ENCODE assay signal across 9 cellular contexts in the genomic region with DNA sequence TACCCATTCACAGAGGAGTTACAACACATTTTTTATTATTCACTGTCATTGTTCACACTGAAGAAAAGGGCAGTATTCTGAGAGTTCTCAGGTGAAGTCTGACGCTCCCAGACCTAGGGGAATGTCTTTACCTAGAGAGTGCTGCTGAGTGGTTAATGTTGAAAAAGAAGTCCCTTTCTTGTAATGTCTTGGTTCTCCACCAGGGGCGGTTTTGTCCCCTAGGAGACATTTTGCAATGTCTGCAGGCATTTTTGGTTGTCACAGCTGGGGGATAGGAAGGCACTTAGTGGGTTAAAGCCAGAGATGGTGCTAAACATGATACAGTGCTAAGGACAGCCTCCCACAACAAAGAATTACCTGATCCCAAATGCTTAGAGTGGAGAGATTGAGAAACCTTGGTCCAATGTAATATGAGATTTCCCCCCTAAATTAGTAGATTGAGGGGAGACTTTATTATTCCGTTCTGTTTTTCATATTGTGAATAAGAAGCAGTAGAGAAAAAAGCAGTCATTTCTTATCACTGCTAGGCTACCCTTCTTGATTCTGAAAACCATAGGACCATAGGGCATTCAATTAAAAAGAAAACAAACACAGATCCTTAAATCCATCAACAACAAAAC. TPM values are rescaled to one million over a fixed set of nuclear protein-coding genes. Genes with fewer than 3 reads are reported as not detected.
DNase-seq lines count a peak whose midpoint lies in the region; ATAC-seq and TF ChIP-seq lines count a peak whose summit lies in the region.
"Had no signal": no experiment of that assay in that cellular context is flagged by ENCODE, and none has a peak within 500 bp of the region (broad histone marks: within the 10 kb centered on the region; RNA-seq: fewer than 3 reads in every experiment).

No MANE protein-coding gene starts in this region.

- ATAC-seq in right cardiac atrium, result no peak
- ATAC-seq in thoracic aorta (ENCODE audit: insufficient number of reproducible peaks, low FRiP score, low read depth), result no peak
- no peak for ATAC-seq in HG03442 (IDR thresholded peaks at IDR 0.05; ENCODE audit: unreplicated experiment)

- no peaks in the 10 kb centered on the region for H3K9me2 ChIP-seq in OCI-LY7 (ENCODE audit: insufficient read depth, low read length)

- no peak overlapping the region for H2AFZ ChIP-seq in OCI-LY7 (ENCODE audit: low read length)

- CTCF ChIA-PET in OCI-LY7 (lab: Charles Lee; ENCODE audit: unreplicated experiment), result no interaction called here

- intact Hi-C loops in left ventricle myocardium inferior (cut with micrococcal nuclease), result no loop called here
- intact Hi-C loops in right cardiac atrium (cut with DNase I), result no loop called here
- intact Hi-C loops in OCI-LY7 (cut with micrococcal nuclease; ENCODE audit: unreplicated experiment), result no loop called here

- DNase-seq in left ventricle myocardium inferior (no peak), right cardiac atrium (no peak), OCI-LY7 (ENCODE audit: low spot score) (peak; percentile 57), epithelial cell of proximal tubule (ENCODE audit: low read depth) (no peak), thoracic aorta (ENCODE audit: low spot score) (no peak), NCI-H1105 (lab: John Stamatoyannopoulos, UW) (no peak), mesenteric fat pad (ENCODE audit: low spot score) (no peak)

- POLR2A ChIA-PET in OCI-LY7 (lab: Charles Lee), result interaction anchor here (0.6 kb wide), 1 partner anchor 334 kb away, joined by 3 read pairs; no protein-coding TSS in a partner anchor

- H3K27me3 ChIP-seq in left ventricle myocardium inferior (ENCODE audit: low read depth), result no peaks in the 10 kb centered on the region
- H3K27me3 ChIP-seq in right cardiac atrium (ENCODE audit: control insufficient read depth, insufficient read depth), result no peaks in the 10 kb centered on the region
- H3K27me3 ChIP-seq in thoracic aorta (replicated peaks; ENCODE audit: insufficient read depth), result no peaks in the 10 kb centered on the region

- peaks cover 2% of the 10 kb centered on the region for H3K36me3 ChIP-seq in left ventricle myocardium inferior
- H3K36me3 ChIP-seq in OCI-LY7 (ENCODE audit: insufficient read depth, low read length), result no peaks in the 10 kb centered on the region
- no peaks in the 10 kb centered on the region for H3K36me3 ChIP-seq in thoracic aorta

- H3K4me3 ChIP-seq in left ventricle myocardium inferior, result no peak overlapping the region
- no peak overlapping the region for H3K4me3 ChIP-seq in right cardiac atrium (ENCODE audit: low read length)
- no peak overlapping the region for H3K4me3 ChIP-seq in OCI-LY7 (ENCODE audit: low read depth, low read length, poor library complexity, severe bottlenecking)
- H3K4me3 ChIP-seq in epithelial cell of proximal tubule (ENCODE audit: low read depth, low read length), result no peak overlapping the region
- no peak overlapping the region for H3K4me3 ChIP-seq in thoracic aorta
- H3K4me3 ChIP-seq: skin epidermis had no signal

- H3K4me1 ChIP-seq in left ventricle myocardium inferior, result peaks cover 33% of the 10 kb centered on the region
- peaks cover 1% of the 10 kb centered on the region for H3K4me1 ChIP-seq in right cardiac atrium (ENCODE audit: control insufficient read depth, insufficient read depth, low read length)
- no peaks in the 10 kb centered on the region for H3K4me1 ChIP-seq in OCI-LY7 (ENCODE audit: insufficient read depth, low read length, poor library complexity, severe bottlenecking)
- no peaks in the 10 kb centered on the region for H3K4me1 ChIP-seq in thoracic aorta (ENCODE audit: control insufficient read depth in 1 of 2, low read depth in 2 of 2)

- BruUV-seq in OCI-LY7 (replicated peaks; lab: Mats Ljungman, UMichigan), result no TSS peak

- H3K27ac ChIP-seq in left ventricle myocardium inferior (replicated peaks) (no peak overlapping the region), right cardiac atrium (ENCODE audit: low read length) (no peak overlapping the region), OCI-LY7 (ENCODE audit: low read depth, low read length, poor library complexity, severe bottlenecking) (no peak overlapping the region), thoracic aorta (no peak overlapping the region)
- H3K27ac ChIP-seq: skin epidermis had no signal

- H3K9me3 ChIP-seq in left ventricle myocardium inferior (replicated peaks), result peaks cover 4% of the 10 kb centered on the region
- H3K9me3 ChIP-seq in right cardiac atrium (ENCODE audit: control insufficient read depth, low read length), result no peaks in the 10 kb centered on the region
- H3K9me3 ChIP-seq in OCI-LY7 (ENCODE audit: low read length), result no peaks in the 10 kb centered on the region
- H3K9me3 ChIP-seq in thoracic aorta, result peaks cover 3% of the 10 kb centered on the region

- no peaks in the 10 kb centered on the region; the same call in 1 of the 2 replicates for H3K79me2 ChIP-seq in OCI-LY7 (ENCODE audit: insufficient read depth, low read depth, low read length)

- TF ChIP-seq CTCF in left ventricle myocardium inferior (IDR thresholded peaks at IDR 0.05; ENCODE audit: borderline replicate concordance), result peak; percentile 50
- peak; percentile 82 for TF ChIP-seq CTCF in OCI-LY7 (conservative IDR thresholded peaks at IDR 0.05; ENCODE audit: low read length)
- TF ChIP-seq CTCF in epithelial cell of proximal tubule (conservative IDR thresholded peaks at IDR 0.05; ENCODE audit: low read depth, low read length), result peak; percentile 64
- TF ChIP-seq CTCF in thoracic aorta (IDR thresholded peaks at IDR 0.05), result peak; percentile 33

- H4K20me1 ChIP-seq in OCI-LY7 (ENCODE audit: insufficient read depth, low read length), result no peaks in the 10 kb centered on the region

- 69% methylated on average over 3 of the region's 3 CpGs for WGBS in right cardiac atrium

- H3K4me2 ChIP-seq in OCI-LY7 (ENCODE audit: low read length), result no peak overlapping the region

RNA-seq across cellular contexts. Expression of a gene that starts 13.1 kb away (rescaled TPM):
- total RNA-seq in left ventricle myocardium inferior (16.4 TPM), right cardiac atrium (10 to 100 TPM; 12.1 to 14.6 (median 13.6) TPM), OCI-LY7 (2022) (14.5 and 15.2 TPM in 2 replicates), epithelial cell of proximal tubule (9.7 and 9.8 TPM in 2 replicates), thoracic aorta (10 to 100 TPM; 12.9 to 23.9 TPM), mesenteric fat pad (9.9 TPM)
- polyA plus RNA-seq in right cardiac atrium, result 8.0 TPM
- 8.7 and 14.2 TPM in 2 replicates for total RNA-seq in OCI-LY7 (2014; rRNA removed; shearing (Covaris generic))
